10 cellular contexts compared by ENCODE assay signal in genomic region chr5:124743534-124744169, GRCh38. TPM values are rescaled to one million over a fixed set of nuclear protein-coding genes. Genes with fewer than 3 reads are reported as not detected.
DNase-seq lines count a peak whose midpoint lies in the region; ATAC-seq and TF ChIP-seq lines count a peak whose summit lies in the region.
"Had no signal": no experiment of that assay in that cellular context is flagged by ENCODE, and none has a peak within 500 bp of the region (broad histone marks: within the 10 kb centered on the region; RNA-seq: fewer than 3 reads in every experiment).

No MANE protein-coding gene starts in this region.

- H3K36me3 ChIP-seq in cardiac muscle cell (no peaks in the 10 kb centered on the region), mammary epithelial cell (ENCODE audit: insufficient read depth, low read length) (no peaks in the 10 kb centered on the region), lower lobe of right lung (no peaks in the 10 kb centered on the region)
- no peaks in the 10 kb centered on the region for H3K36me3 ChIP-seq in CD8-positive, alpha-beta T cell (ENCODE audit: insufficient read depth, low read length)

- peak overlapping the region; percentile 97 for H3K4me3 ChIP-seq in cardiac muscle cell
- H3K4me3 ChIP-seq in mammary epithelial cell (replicated peaks in 1 of 3; ENCODE audit: insufficient read depth in 1 of 3, low read depth in 2 of 3, low read length in 3 of 3) = peak overlapping the region; percentile 75 to 97 (median 75)
- H3K4me3 ChIP-seq in lower lobe of right lung = peak overlapping the region; percentile 73
- H3K4me3 ChIP-seq in CD8-positive, alpha-beta T cell (ENCODE audit: low read depth, low read length) = no peak overlapping the region

- POLR2A ChIA-PET in CD8-positive, alpha-beta T cell (lab: Charles Lee) = no interaction called here

- intact Hi-C loops in Right ventricle myocardium inferior (cut with DNase I) = loop anchor here (10.0 kb wide), 1 partner anchor 209 kb away; no protein-coding TSS in a partner anchor
- intact Hi-C loops in mammary epithelial cell (cut with micrococcal nuclease) = loop anchor here (2.0 to 10.0 kb wide), 10 partner anchors 149 to 1859 kb away; partner anchors contain the start of gene PHAX
- intact Hi-C loops in lower lobe of right lung (cut with DNase I) = loop anchor here (10.0 kb wide), 1 partner anchor 89 kb away; no protein-coding TSS in a partner anchor
- intact Hi-C loops in CD8-positive, alpha-beta T cell (cut with DNase I, micrococcal nuclease) = no loop called here

- TF ChIP-seq CTCF in cardiac muscle cell (IDR thresholded peaks at IDR 0.05; ENCODE audit: low read depth, low read length) (no peak), mammary epithelial cell (conservative IDR thresholded peaks at IDR 0.05 in 1 of 2, IDR thresholded peaks at IDR 0.05 in 1 of 2; ENCODE audit: extremely low read depth in 1 of 2, insufficient read depth in 1 of 2, low read depth in 1 of 2, low read length in 2 of 2) (no peak), lower lobe of right lung (IDR thresholded peaks at IDR 0.05) (no peak), GM10266 (IDR thresholded peaks at IDR 0.05; ENCODE audit: control insufficient read depth, insufficient read depth, low read depth, missing control alignments) (no peak)
- no peak for TF ChIP-seq CTCF in CD8-positive, alpha-beta T cell (IDR thresholded peaks at IDR 0.05)

- H3K27ac Mint-ChIP-seq in CD8-positive, alpha-beta T cell = no peak overlapping the region

- 7% methylated on average over 7 of the region's 7 CpGs for WGBS in mammary epithelial cell (ENCODE audit: low coverage, missing lambda C conversion rate)

- in situ Hi-C loops in mammary epithelial cell (cut with MboI; ENCODE audit: low sequenced_read_pairs in 2 of 2) = loop anchor here in 1 of 2 donors (10.0 to 25.0 kb wide), 3 partner anchors 99 to 669 kb away; no protein-coding TSS in a partner anchor

- H3K9ac ChIP-seq in mammary epithelial cell (ENCODE audit: insufficient read depth, low read length) = peak overlapping the region; percentile 93

- H3K9me3 ChIP-seq in cardiac muscle cell (ENCODE audit: low read depth) (no peaks in the 10 kb centered on the region), mammary epithelial cell (replicated peaks; ENCODE audit: insufficient read depth, low read length) (no peaks in the 10 kb centered on the region), lower lobe of right lung (no peaks in the 10 kb centered on the region)
- no peaks in the 10 kb centered on the region for H3K9me3 ChIP-seq in CD8-positive, alpha-beta T cell (ENCODE audit: low read length)

- peaks cover 50% of the 10 kb centered on the region for H3K27me3 Mint-ChIP-seq in CD8-positive, alpha-beta T cell (ENCODE audit: low read depth)

- CTCF ChIA-PET in mammary epithelial cell (lab: Charles Lee; ENCODE audit: low non-redundant PET) = interaction anchor here (0.7 kb wide), 1 partner anchor 91 kb away, joined by 3 read pairs; no protein-coding TSS in a partner anchor
- CTCF ChIA-PET in CD8-positive, alpha-beta T cell (lab: Charles Lee) = no interaction called here

- H3K27me3 ChIP-seq in cardiac muscle cell = no peaks in the 10 kb centered on the region
- H3K27me3 ChIP-seq in mammary epithelial cell (ENCODE audit: insufficient read depth, low read length) = no peaks in the 10 kb centered on the region
- no peaks in the 10 kb centered on the region for H3K27me3 ChIP-seq in lower lobe of right lung (ENCODE audit: low read depth)
- peaks cover 17% of the 10 kb centered on the region for H3K27me3 ChIP-seq in CD8-positive, alpha-beta T cell (ENCODE audit: insufficient read depth, low read length)

- peak overlapping the region; percentile 94 for H3K4me2 ChIP-seq in mammary epithelial cell (ENCODE audit: insufficient read depth, low read depth, low read length)

- no peaks in the 10 kb centered on the region for H3K36me3 Mint-ChIP-seq in CD8-positive, alpha-beta T cell

- H3K79me2 ChIP-seq in mammary epithelial cell (ENCODE audit: insufficient read depth, low read length) = peaks cover 48% of the 10 kb centered on the region

- H3K9me3 Mint-ChIP-seq in CD8-positive, alpha-beta T cell = no peaks in the 10 kb centered on the region

- peaks cover 22% of the 10 kb centered on the region for H3K4me1 Mint-ChIP-seq in CD8-positive, alpha-beta T cell (ENCODE audit: low read depth)

- no peaks in the 10 kb centered on the region for H4K20me1 ChIP-seq in mammary epithelial cell (ENCODE audit: insufficient read depth, low read length)

- no TSS peak for BruUV-seq in mammary epithelial cell (replicated peaks; lab: Mats Ljungman, UMichigan)

- H3K27ac ChIP-seq in cardiac muscle cell (peak overlapping the region; percentile 98), mammary epithelial cell (ENCODE audit: insufficient read depth, low read depth, low read length) (peak overlapping the region; percentile 92), lower lobe of right lung (peak overlapping the region; percentile 91)
- no peak overlapping the region for H3K27ac ChIP-seq in CD8-positive, alpha-beta T cell (ENCODE audit: low read depth, low read length)

- dilution Hi-C loops in mammary epithelial cell (cut with HindIII; ENCODE audit: low sequenced_read_pairs) = loop anchor here (5.0 kb wide), 1 partner anchor 91 kb away; no protein-coding TSS in a partner anchor

- DNase-seq in cardiac muscle cell (ENCODE audit: low read depth in 1 of 2, low spot score in 1 of 2) (peak in 1 of 2 donors; percentile 61), Right ventricle myocardium inferior (ENCODE audit: missing footprints) (no peak), mammary epithelial cell (peak; percentile 34), lower lobe of right lung (no peak), GM10266 (ENCODE audit: extremely low spot score) (no peak)
- no peak for DNase-seq in CD8-positive, alpha-beta T cell
- DNase-seq: DND-41, NCI-H1436 treated with DMSO at 0.1 percent for 48 hours had no signal

- no peak for ATAC-seq in Right ventricle myocardium inferior
- ATAC-seq in lower lobe of right lung = peak; percentile 58 to 60
- no peak for ATAC-seq in GM21367 (IDR thresholded peaks at IDR 0.05; ENCODE audit: unreplicated experiment)
- no peak for ATAC-seq in CD8-positive, alpha-beta T cell
- ATAC-seq in HG02970 (IDR thresholded peaks at IDR 0.05; ENCODE audit: low FRiP score, unreplicated experiment) = no peak

- peak overlapping the region; percentile 84 for H2AFZ ChIP-seq in mammary epithelial cell (ENCODE audit: low read depth, low read length)

- H3K4me3 Mint-ChIP-seq in CD8-positive, alpha-beta T cell = no peak overlapping the region

- peaks cover 36% of the 10 kb centered on the region for H3K4me1 ChIP-seq in cardiac muscle cell (ENCODE audit: low read depth)
- peaks cover 43% of the 10 kb centered on the region for H3K4me1 ChIP-seq in mammary epithelial cell (ENCODE audit: insufficient read depth, low read length)
- H3K4me1 ChIP-seq in lower lobe of right lung = peaks cover 31% of the 10 kb centered on the region
- H3K4me1 ChIP-seq in CD8-positive, alpha-beta T cell (ENCODE audit: insufficient read depth, low read length) = peaks cover 11% of the 10 kb centered on the region

RNA-seq across cellular contexts. Expression of gene ZNF608, which starts 2.8 kb away (rescaled TPM):
- total RNA-seq in cardiac muscle cell = 75.0 and 115 TPM in 2 replicates
- 39.9 and 61.3 TPM in 2 replicates for polyA plus RNA-seq in cardiac muscle cell
- 9.3 TPM for total RNA-seq in Right ventricle myocardium inferior
- 10 to 100 TPM in 1 of 2 donors, 1 to 10 TPM in 1; 7.0 to 20.0 TPM for total RNA-seq in mammary epithelial cell
- 4.4 TPM for polyA plus RNA-seq in mammary epithelial cell
- polyA minus RNA-seq in mammary epithelial cell = 5.8 TPM
- 27.9 TPM for total RNA-seq in lower lobe of right lung
- 1 to 10 TPM in 1 of 2 experiments, under 1 TPM in 1; 0.27 to 1.1 TPM for total RNA-seq in CD8-positive, alpha-beta T cell

Comparison
In these comparisons a context has a peak if more than half of its experiments do, and no peak if none do; other contexts are left out.
1. ATAC-seq: peak in lower lobe of right lung (2 of 2); none in Right ventricle myocardium inferior (single experiment), GM21367 (single experiment), CD8-positive, alpha-beta T cell (single experiment) and HG02970 (single experiment).
2. intact Hi-C loops: an anchor here in Right ventricle myocardium inferior (10.0 kb wide), mammary epithelial cell (2.0 to 10.0 kb wide) and lower lobe of right lung (10.0 kb wide); none called in CD8-positive, alpha-beta T cell.